Comparison of ENCODE assay signal across 33 cellular contexts in genomic region chr21:23020969-23021368, GRCh38.
"Had no signal": no experiment of that assay in that cellular context is flagged by ENCODE, and none has a peak within 500 bp of the region (broad histone marks: within the 10 kb centered on the region; RNA-seq: fewer than 3 reads in every experiment).

No MANE protein-coding gene starts in this region.

- H3K9me3 ChIP-seq: MG63 had no signal

- H3K4me3 ChIP-seq: MG63 had no signal

- H3K36me3 ChIP-seq: MG63 had no signal

- H3K27me3 ChIP-seq: MG63 had no signal

- DNase-seq: Karpas-422, Kasumi-1, MG63, MM.1S, MV-4-11, NCI-H1048, NCI-H1092, NCI-H1092 treated with DMSO at 0.1 percent for 48 hours, NCI-H1105, NCI-H1105 treated with DMSO at 0.1 percent for 48 hours, NCI-H1417, NCI-H1417 treated with DMSO at 0.1 percent for 48 hours, NCI-H1436, NCI-H1436 treated with DMSO at 0.1 percent for 48 hours, NCI-H146, NCI-H1694, NCI-H1694 treated with DMSO at 0.1 percent for 48 hours, NCI-H187, NCI-H187 treated with DMSO at 0.1 percent for 48 hours, NCI-H1930, NCI-H2029, NCI-H2029 treated with DMSO at 0.1 percent for 48 hours, NCI-H2081, NCI-H2081 treated with DMSO at 0.1 percent for 48 hours, NCI-H2107, NCI-H2171, NCI-H2171 treated with DMSO at 0.1 percent for 48 hours, NCI-H2227 treated with DMSO at 0.1 percent for 48 hours, NCI-H226, NCI-H345, NCI-H446, NCI-H446 treated with DMSO at 0.1 percent for 48 hours, NCI-H510A treated with DMSO at 0.1 percent for 48 hours had no signal
